2 cellular contexts compared by ENCODE assay signal in the genomic region with DNA sequence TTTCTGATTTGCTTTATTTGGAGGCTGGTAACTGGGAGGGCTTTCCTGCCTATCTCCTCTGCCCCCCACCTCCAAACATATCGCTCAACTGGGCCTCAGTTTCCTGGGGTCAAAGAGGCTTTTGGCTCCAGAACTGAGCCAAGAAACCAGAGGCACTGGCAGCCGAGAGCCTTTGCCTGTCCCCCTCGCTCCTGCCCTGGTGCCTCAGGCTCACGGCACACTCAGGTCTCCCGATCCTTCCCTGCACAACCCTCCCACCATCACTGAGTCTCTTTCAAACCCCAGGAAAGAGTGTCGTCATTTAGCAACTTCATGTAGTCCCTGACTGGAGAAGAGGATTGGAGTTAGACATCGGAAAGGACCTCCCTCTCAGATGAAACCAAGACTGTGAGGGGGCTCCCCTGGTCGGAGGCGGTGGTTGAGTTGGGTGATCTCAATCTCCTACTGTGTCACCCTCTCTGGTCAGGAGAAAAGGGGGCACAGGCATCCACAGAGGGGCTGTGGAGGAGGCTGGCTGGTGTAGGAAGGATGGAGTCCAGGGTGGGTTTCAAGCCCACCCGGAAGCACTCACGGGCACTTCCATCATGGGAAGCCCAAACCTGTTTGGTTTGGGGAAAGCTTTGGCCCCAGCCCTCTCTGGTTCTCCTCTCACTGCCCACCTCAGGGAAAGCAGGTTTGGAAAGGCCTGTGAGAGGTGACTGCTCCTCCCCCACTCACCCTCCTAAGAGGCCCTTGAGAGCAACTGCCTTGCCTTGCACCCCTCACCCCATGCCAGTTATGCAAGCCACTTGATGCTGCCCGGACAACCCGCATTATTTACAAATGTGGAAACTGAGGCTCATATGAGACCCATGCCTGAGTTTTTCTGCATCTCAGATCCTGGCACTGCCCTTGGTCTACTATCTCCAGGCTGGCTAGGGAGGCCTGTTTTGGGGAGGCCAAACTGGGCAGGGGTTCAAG.
TF ChIP-seq lines count a peak whose summit lies in the region.

No MANE protein-coding gene starts in this region.

TF ChIP-seq in SK-N-SH, 30 proteins besides CTCF, POLR2A, EP300 and RAD21:
- TF ChIP-seq MXI1 (IDR thresholded peaks at IDR 0.05; ENCODE audit: low read depth, low read length), result no peak
- no peak for TF ChIP-seq GATA2 (CRISPR knock-in tag; IDR thresholded peaks at IDR 0.05)
- no peak for TF ChIP-seq RFX5 (IDR thresholded peaks at IDR 0.05; ENCODE audit: low read length)
- no peak for TF ChIP-seq TEAD4 (IDR thresholded peaks at IDR 0.05; ENCODE audit: borderline replicate concordance, insufficient read depth)
- no peak for TF ChIP-seq JUND (IDR thresholded peaks at IDR 0.05)
- TF ChIP-seq, protein P1, sequence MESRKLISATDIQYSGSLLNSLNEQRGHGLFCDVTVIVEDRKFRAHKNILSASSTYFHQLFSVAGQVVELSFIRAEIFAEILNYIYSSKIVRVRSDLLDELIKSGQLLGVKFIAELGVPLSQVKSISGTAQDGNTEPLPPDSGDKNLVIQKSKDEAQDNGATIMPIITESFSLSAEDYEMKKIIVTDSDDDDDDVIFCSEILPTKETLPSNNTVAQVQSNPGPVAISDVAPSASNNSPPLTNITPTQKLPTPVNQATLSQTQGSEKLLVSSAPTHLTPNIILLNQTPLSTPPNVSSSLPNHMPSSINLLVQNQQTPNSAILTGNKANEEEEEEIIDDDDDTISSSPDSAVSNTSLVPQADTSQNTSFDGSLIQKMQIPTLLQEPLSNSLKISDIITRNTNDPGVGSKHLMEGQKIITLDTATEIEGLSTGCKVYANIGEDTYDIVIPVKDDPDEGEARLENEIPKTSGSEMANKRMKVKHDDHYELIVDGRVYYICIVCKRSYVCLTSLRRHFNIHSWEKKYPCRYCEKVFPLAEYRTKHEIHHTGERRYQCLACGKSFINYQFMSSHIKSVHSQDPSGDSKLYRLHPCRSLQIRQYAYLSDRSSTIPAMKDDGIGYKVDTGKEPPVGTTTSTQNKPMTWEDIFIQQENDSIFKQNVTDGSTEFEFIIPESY (IDR thresholded peaks at IDR 0.05; ENCODE audit: borderline replicate concordance, low read depth), result no peak
- no peak for TF ChIP-seq POLR2AphosphoS5 (IDR thresholded peaks at IDR 0.05; ENCODE audit: low read depth, low read length)
- TF ChIP-seq FOSL2 (IDR thresholded peaks at IDR 0.05; ENCODE audit: borderline replicate concordance, low read depth), result no peak
- TF ChIP-seq, protein P2, sequence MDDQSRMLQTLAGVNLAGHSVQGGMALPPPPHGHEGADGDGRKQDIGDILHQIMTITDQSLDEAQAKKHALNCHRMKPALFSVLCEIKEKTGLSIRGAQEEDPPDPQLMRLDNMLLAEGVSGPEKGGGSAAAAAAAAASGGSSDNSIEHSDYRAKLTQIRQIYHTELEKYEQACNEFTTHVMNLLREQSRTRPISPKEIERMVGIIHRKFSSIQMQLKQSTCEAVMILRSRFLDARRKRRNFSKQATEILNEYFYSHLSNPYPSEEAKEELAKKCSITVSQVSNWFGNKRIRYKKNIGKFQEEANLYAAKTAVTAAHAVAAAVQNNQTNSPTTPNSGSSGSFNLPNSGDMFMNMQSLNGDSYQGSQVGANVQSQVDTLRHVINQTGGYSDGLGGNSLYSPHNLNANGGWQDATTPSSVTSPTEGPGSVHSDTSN (IDR thresholded peaks at IDR 0.05), result no peak
- TF ChIP-seq TCF12 (IDR thresholded peaks at IDR 0.05), result no peak

TF ChIP-seq in SK-N-SH treated with all-trans-retinoic acid at 6 μM for 48 hours, 23 proteins besides CTCF, POLR2A, EP300 and RAD21:
- TF ChIP-seq, protein P3, sequence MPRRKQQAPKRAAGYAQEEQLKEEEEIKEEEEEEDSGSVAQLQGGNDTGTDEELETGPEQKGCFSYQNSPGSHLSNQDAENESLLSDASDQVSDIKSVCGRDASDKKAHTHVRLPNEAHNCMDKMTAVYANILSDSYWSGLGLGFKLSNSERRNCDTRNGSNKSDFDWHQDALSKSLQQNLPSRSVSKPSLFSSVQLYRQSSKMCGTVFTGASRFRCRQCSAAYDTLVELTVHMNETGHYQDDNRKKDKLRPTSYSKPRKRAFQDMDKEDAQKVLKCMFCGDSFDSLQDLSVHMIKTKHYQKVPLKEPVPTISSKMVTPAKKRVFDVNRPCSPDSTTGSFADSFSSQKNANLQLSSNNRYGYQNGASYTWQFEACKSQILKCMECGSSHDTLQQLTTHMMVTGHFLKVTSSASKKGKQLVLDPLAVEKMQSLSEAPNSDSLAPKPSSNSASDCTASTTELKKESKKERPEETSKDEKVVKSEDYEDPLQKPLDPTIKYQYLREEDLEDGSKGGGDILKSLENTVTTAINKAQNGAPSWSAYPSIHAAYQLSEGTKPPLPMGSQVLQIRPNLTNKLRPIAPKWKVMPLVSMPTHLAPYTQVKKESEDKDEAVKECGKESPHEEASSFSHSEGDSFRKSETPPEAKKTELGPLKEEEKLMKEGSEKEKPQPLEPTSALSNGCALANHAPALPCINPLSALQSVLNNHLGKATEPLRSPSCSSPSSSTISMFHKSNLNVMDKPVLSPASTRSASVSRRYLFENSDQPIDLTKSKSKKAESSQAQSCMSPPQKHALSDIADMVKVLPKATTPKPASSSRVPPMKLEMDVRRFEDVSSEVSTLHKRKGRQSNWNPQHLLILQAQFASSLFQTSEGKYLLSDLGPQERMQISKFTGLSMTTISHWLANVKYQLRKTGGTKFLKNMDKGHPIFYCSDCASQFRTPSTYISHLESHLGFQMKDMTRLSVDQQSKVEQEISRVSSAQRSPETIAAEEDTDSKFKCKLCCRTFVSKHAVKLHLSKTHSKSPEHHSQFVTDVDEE (CRISPR knock-in tag; IDR thresholded peaks at IDR 0.05), result no peak
- TF ChIP-seq OSR1 (CRISPR knock-in tag; IDR thresholded peaks at IDR 0.05) (no peak), TOX (CRISPR knock-in tag; IDR thresholded peaks at IDR 0.05; ENCODE audit: borderline replicate concordance) (no peak), ISL1 (CRISPR knock-in tag; IDR thresholded peaks at IDR 0.05) (no peak), ZC3H10 (CRISPR knock-in tag; IDR thresholded peaks at IDR 0.05) (no peak), BACH2 (CRISPR knock-in tag; IDR thresholded peaks at IDR 0.05; ENCODE audit: borderline replicate concordance) (no peak), ZNF565 (CRISPR knock-in tag; conservative IDR thresholded peaks at IDR 0.05; ENCODE audit: low read depth) (no peak), ZFP30 (CRISPR knock-in tag; IDR thresholded peaks at IDR 0.05) (no peak)
- TF ChIP-seq, protein P4, sequence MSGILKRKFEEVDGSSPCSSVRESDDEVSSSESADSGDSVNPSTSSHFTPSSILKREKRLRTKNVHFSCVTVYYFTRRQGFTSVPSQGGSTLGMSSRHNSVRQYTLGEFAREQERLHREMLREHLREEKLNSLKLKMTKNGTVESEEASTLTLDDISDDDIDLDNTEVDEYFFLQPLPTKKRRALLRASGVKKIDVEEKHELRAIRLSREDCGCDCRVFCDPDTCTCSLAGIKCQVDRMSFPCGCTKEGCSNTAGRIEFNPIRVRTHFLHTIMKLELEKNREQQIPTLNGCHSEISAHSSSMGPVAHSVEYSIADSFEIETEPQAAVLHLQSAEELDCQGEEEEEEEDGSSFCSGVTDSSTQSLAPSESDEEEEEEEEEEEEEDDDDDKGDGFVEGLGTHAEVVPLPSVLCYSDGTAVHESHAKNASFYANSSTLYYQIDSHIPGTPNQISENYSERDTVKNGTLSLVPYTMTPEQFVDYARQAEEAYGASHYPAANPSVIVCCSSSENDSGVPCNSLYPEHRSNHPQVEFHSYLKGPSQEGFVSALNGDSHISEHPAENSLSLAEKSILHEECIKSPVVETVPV (CRISPR knock-in tag; IDR thresholded peaks at IDR 0.05), result no peak
